1 cellular context compared by ENCODE assay signal in genomic region chr4:80072607-80073361, GRCh38.
A peak's percentile ranks its signal among the peaks of the same experiment; 100 is the strongest.
TF ChIP-seq lines count a peak whose summit lies in the region.

TSS of gene ANTXR2 (minus strand) at chr4:80073229. CDS start at chr4:80072560, 669 bp downstream.

TF ChIP-seq in K562, 482 proteins besides CTCF, POLR2A, EP300 and RAD21 (continued from another document and continues in another):
- TF ChIP-seq CTCFL (IDR thresholded peaks at IDR 0.05; ENCODE audit: borderline replicate concordance, insufficient read depth, low read depth, low read length, poor library complexity, severe bottlenecking) (no peak), KDM5B (IDR thresholded peaks at IDR 0.05; ENCODE audit: insufficient replicate concordance, low read depth, low read length) (no peak), ZBTB7A (IDR thresholded peaks at IDR 0.05; ENCODE audit: borderline replicate concordance, control insufficient read depth, low read depth, low read length) (peak; percentile 43; the same call in 1 of the 2 replicates), TRIM28 (IDR thresholded peaks at IDR 0.05) (peak; percentile 82), MTA1 (IDR thresholded peaks at IDR 0.05; ENCODE audit: borderline replicate concordance) (peak; percentile 65), CBX8 (IDR thresholded peaks at IDR 0.05; ENCODE audit: borderline replicate concordance, extremely low read depth, low read depth, low read length, poor library complexity, severe bottlenecking) (no peak), PATZ1 (CRISPR knock-in tag; IDR thresholded peaks at IDR 0.05; ENCODE audit: borderline replicate concordance) (no peak), SIN3B (IDR thresholded peaks at IDR 0.05; ENCODE audit: low read depth) (no peak), ZNF124 (CRISPR knock-in tag; IDR thresholded peaks at IDR 0.05) (no peak), TAL1 (IDR thresholded peaks at IDR 0.05) (no peak), TCF3 (CRISPR knock-in tag; IDR thresholded peaks at IDR 0.05) (peak; percentile 26; the same call in 1 of the 2 replicates), ZNF12 (CRISPR knock-in tag; IDR thresholded peaks at IDR 0.05) (no peak), ZNF224 (CRISPR knock-in tag; IDR thresholded peaks at IDR 0.05) (no peak), RBM22 (IDR thresholded peaks at IDR 0.05; ENCODE audit: low read depth, low read length, poor library complexity, severe bottlenecking) (no peak), ZNF740 (CRISPR knock-in tag; IDR thresholded peaks at IDR 0.05) (no peak), ZNF740 (tag; IDR thresholded peaks at IDR 0.05) (no peak), NFIC (IDR thresholded peaks at IDR 0.05) (peak; percentile 54), CBX1 (IDR thresholded peaks at IDR 0.05; ENCODE audit: low read depth) (peak; percentile 66), PHF20 (IDR thresholded peaks at IDR 0.05; ENCODE audit: partially characterized antibody) (peak; percentile 31), CHCHD3 (CRISPR knock-in tag; IDR thresholded peaks at IDR 0.05) (no peak), PTBP1 (IDR thresholded peaks at IDR 0.05; ENCODE audit: low read depth, low read length) (no peak), ZC3H8 (IDR thresholded peaks at IDR 0.05) (no peak), SRSF7 (optimal IDR thresholded peaks at IDR 0.05; ENCODE audit: low read depth, low read length) (no peak), MAFF (IDR thresholded peaks at IDR 0.05; ENCODE audit: low read length) (no peak), ZNF507 (tag; conservative IDR thresholded peaks at IDR 0.05) (no peak), ZC3H11A (IDR thresholded peaks at IDR 0.05; ENCODE audit: low read depth, low read length) (no peak), CBFA2T2 (conservative IDR thresholded peaks at IDR 0.05) (no peak; the same call in 1 of the 2 replicates), ZBTB26 (CRISPR knock-in tag; IDR thresholded peaks at IDR 0.05) (no peak), ZKSCAN8 (CRISPR knock-in tag; IDR thresholded peaks at IDR 0.05) (no peak), KLF6 (CRISPR knock-in tag; IDR thresholded peaks at IDR 0.05; ENCODE audit: borderline replicate concordance) (no peak), HCFC1 (IDR thresholded peaks at IDR 0.05; ENCODE audit: low read depth, low read length) (0 out of 2 replicates have a peak, but pooled peaks have one; percentile 25), KLF13 (tag; IDR thresholded peaks at IDR 0.05; ENCODE audit: borderline replicate concordance, low read depth) (peak; percentile 87; the same call in 1 of the 2 replicates), ZNF311 (CRISPR knock-in tag; IDR thresholded peaks at IDR 0.05) (no peak), ZNF174 (CRISPR knock-in tag; IDR thresholded peaks at IDR 0.05) (no peak), ZBTB49 (CRISPR knock-in tag; IDR thresholded peaks at IDR 0.05; ENCODE audit: borderline replicate concordance) (no peak), TRIM25 (IDR thresholded peaks at IDR 0.05; ENCODE audit: borderline replicate concordance) (no peak), TAF7 (tag; IDR thresholded peaks at IDR 0.05) (peak; percentile 31; the same call in 1 of the 2 replicates), DMBX1 (CRISPR knock-in tag; IDR thresholded peaks at IDR 0.05; ENCODE audit: borderline replicate concordance) (no peak), WHSC1 (IDR thresholded peaks at IDR 0.05; ENCODE audit: low read length) (no peak), ZFP1 (CRISPR knock-in tag; IDR thresholded peaks at IDR 0.05) (no peak), MEF2A (IDR thresholded peaks at IDR 0.05; ENCODE audit: control insufficient read depth, low read depth, low read length) (no peak), ZNF398 (CRISPR knock-in tag; IDR thresholded peaks at IDR 0.05) (no peak), USF2 (CRISPR knock-in tag; IDR thresholded peaks at IDR 0.05) (no peak), GABPB1 (CRISPR knock-in tag; IDR thresholded peaks at IDR 0.05) (0 out of 2 replicates have a peak, but pooled peaks have one; percentile 20), BHLHE40 (IDR thresholded peaks at IDR 0.05; ENCODE audit: low read length) (peak; percentile 70), CCAR2 (IDR thresholded peaks at IDR 0.05; ENCODE audit: low read depth, low read length) (no peak), SREBF1 (IDR thresholded peaks at IDR 0.05; ENCODE audit: borderline replicate concordance, low read depth, low read length) (no peak), ZNF668 (CRISPR knock-in tag; IDR thresholded peaks at IDR 0.05) (no peak), KAT2B (IDR thresholded peaks at IDR 0.05; ENCODE audit: low read depth, low read length) (no peak), PHF21A (IDR thresholded peaks at IDR 0.05; ENCODE audit: borderline replicate concordance, low read depth) (no peak), AFF1 (IDR thresholded peaks at IDR 0.05; ENCODE audit: low read depth in 1 of 2, partially characterized antibody in 2 of 2) (peak in 1 of 2 experiments; percentile 49)
